Comparison of ENCODE assay signal across 1 cellular context in genomic region chr5:171997011-171997410, GRCh38.
TF ChIP-seq lines count a peak whose summit lies in the region.

No MANE protein-coding gene starts in this region.

TF ChIP-seq in WTC11, 78 proteins besides CTCF, POLR2A, EP300 and RAD21 (continued from another document):
- no peak for TF ChIP-seq AR (CRISPR knock-in tag; IDR thresholded peaks at IDR 0.05)
